In the genomic region with DNA sequence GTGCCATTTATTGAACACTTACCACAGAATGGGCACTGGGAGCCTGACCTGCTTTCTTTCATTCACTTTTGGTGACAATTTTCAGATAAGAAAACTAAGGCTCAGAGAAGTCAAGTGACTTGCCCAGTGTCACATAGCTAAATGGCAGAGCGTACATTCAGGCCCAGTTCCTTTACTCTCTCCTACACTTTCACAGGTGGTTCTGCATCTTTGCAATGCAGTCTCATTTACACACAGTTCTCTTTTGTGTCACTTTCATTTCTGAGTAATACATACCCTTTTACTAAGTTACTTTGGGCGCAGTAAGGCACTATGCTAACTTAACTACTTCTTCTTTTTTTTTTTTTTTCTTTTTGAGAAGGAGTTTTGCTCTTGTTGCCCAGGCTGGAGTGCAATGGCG, we compare ENCODE assay signal across 8 cellular contexts. TPM values are rescaled to one million over a fixed set of nuclear protein-coding genes. Genes with fewer than 3 reads are reported as not detected.
A peak's percentile ranks its signal among the peaks of the same experiment; 100 is the strongest.
DNase-seq lines count a peak whose midpoint lies in the region; ATAC-seq and TF ChIP-seq lines count a peak whose summit lies in the region.

No MANE protein-coding gene starts in this region.

- no peak overlapping the region for H4K8ac ChIP-seq in H9 (replicated peaks; ENCODE audit: insufficient read length, low read depth, low read length)

- H3K4me2 ChIP-seq in H9 (ENCODE audit: insufficient read depth, insufficient read length, low read length), result no peak overlapping the region

- no peaks in the 10 kb centered on the region for H4K20me1 ChIP-seq in H9 (ENCODE audit: control insufficient read depth, insufficient read depth, insufficient read length)

- no peak for TF ChIP-seq POLR2A in esophagus squamous epithelium (IDR thresholded peaks at IDR 0.05)

- no peak overlapping the region for H2BK12ac ChIP-seq in H9 (ENCODE audit: insufficient read length, low read depth, low read length)

- H3K79me2 ChIP-seq in H9 (ENCODE audit: insufficient read depth, low read length), result peaks cover 5% of the 10 kb centered on the region; the same call in 1 of the 2 replicates

- H3K4me3 Mint-ChIP-seq in central memory CD8-positive, alpha-beta T cell, result no peak overlapping the region
- H3K4me3 Mint-ChIP-seq in H9, result no peak overlapping the region

- H3K9me3 Mint-ChIP-seq in central memory CD8-positive, alpha-beta T cell, result no peaks in the 10 kb centered on the region
- H3K9me3 Mint-ChIP-seq in H9, result no peaks in the 10 kb centered on the region

- no peak for TF ChIP-seq CTCF in esophagus squamous epithelium (IDR thresholded peaks at IDR 0.05)
- TF ChIP-seq CTCF in H9 (conservative IDR thresholded peaks at IDR 0.05), result no peak

- H3K36me3 Mint-ChIP-seq in central memory CD8-positive, alpha-beta T cell (ENCODE audit: insufficient read depth), result peaks cover 3% of the 10 kb centered on the region
- H3K36me3 Mint-ChIP-seq in H9 (ENCODE audit: insufficient read depth in 1 of 3, low read depth in 3 of 3), result peaks cover 3 to 6% (median 4%) of the 10 kb centered on the region in 3 experiments; a peak in 5 of 7 replicates

- no peak for DNase-seq in central memory CD8-positive, alpha-beta T cell (ENCODE audit: low spot score in 2 of 2)
- no peak for DNase-seq in AG08395 (ENCODE audit: low spot score)
- no peak for DNase-seq in HUDEP-2 (lab: John Stamatoyannopoulos, UW; ENCODE audit: unreplicated experiment in 76 of 76)
- no peak for DNase-seq in esophagus squamous epithelium (lab: John Stamatoyannopoulos, UW)
- no peak for DNase-seq in H9

- H3K9ac ChIP-seq in H9 (ENCODE audit: extremely low read depth, insufficient read length, low read length), result no peak overlapping the region

- H3K9me3 ChIP-seq in esophagus squamous epithelium (no peaks in the 10 kb centered on the region), H9 (ENCODE audit: control insufficient read depth, low read depth, low read length) (no peaks in the 10 kb centered on the region)

- no peaks in the 10 kb centered on the region for H3K79me1 ChIP-seq in H9 (ENCODE audit: insufficient read depth, low read depth, low read length, poor library complexity, severe bottlenecking)

- 72 to 82% methylated on average over 3 of the region's 3 CpGs for WGBS in esophagus squamous epithelium, 2 donors
- WGBS in H9 (ENCODE audit: extremely low coverage, insufficient read length, low lambda C conversion rate), result no CpG with 5 or more reads among the region's 3 CpGs

- no peak overlapping the region for H3K56ac ChIP-seq in H9 (ENCODE audit: insufficient read length, low read depth, low read length)

- ATAC-seq in GM18517 (IDR thresholded peaks at IDR 0.05; ENCODE audit: unreplicated experiment) (peak; percentile 92), GM21528 (IDR thresholded peaks at IDR 0.05; ENCODE audit: low FRiP score, unreplicated experiment) (peak; percentile 93), HG03442 (IDR thresholded peaks at IDR 0.05; ENCODE audit: unreplicated experiment) (peak; percentile 92)
- peak; percentile 56 for ATAC-seq in central memory CD8-positive, alpha-beta T cell (replicated peaks; ENCODE audit: extremely low read depth, poor library complexity, severe bottlenecking)

- H4K91ac ChIP-seq in H9 (ENCODE audit: insufficient read length, low read depth, low read length), result no peak overlapping the region

- H3K27ac ChIP-seq in esophagus squamous epithelium, result no peak overlapping the region
- no peak overlapping the region for H3K27ac ChIP-seq in H9 (ENCODE audit: insufficient read length, low read depth, low read length)

- no peaks in the 10 kb centered on the region for H3K23me2 ChIP-seq in H9 (ENCODE audit: insufficient read length, low read depth, low read length, poor library complexity, severe bottlenecking)

- H3K27me3 ChIP-seq in esophagus squamous epithelium, result no peaks in the 10 kb centered on the region
- peaks cover under 1% of the 10 kb centered on the region; the same call in 1 of the 2 replicates for H3K27me3 ChIP-seq in H9 (ENCODE audit: insufficient read depth, low read length)

- H3K18ac ChIP-seq in H9 (ENCODE audit: insufficient read length, low read depth, low read length), result no peak overlapping the region

- H3K27ac Mint-ChIP-seq in central memory CD8-positive, alpha-beta T cell (ENCODE audit: low read depth), result no peak overlapping the region
- no peak overlapping the region for H3K27ac Mint-ChIP-seq in H9

- no peak overlapping the region for H2AK5ac ChIP-seq in H9 (ENCODE audit: insufficient read length, low read length)

- H3K4me1 Mint-ChIP-seq in central memory CD8-positive, alpha-beta T cell, result peaks cover 13% of the 10 kb centered on the region
- peaks cover 2 to 3% of the 10 kb centered on the region in 2 experiments for H3K4me1 Mint-ChIP-seq in H9

- no peak overlapping the region for H2BK15ac ChIP-seq in H9 (ENCODE audit: low read depth, low read length)

- H3K4ac ChIP-seq in H9 (ENCODE audit: low read depth, low read length), result no peak overlapping the region

- H3K36me3 ChIP-seq in esophagus squamous epithelium, result peaks cover 0 to 7% (median 2%) of the 10 kb centered on the region in 3 donors

- no peak overlapping the region for H2BK5ac ChIP-seq in H9 (ENCODE audit: insufficient read length, low read length)

- H2BK120ac ChIP-seq in H9 (ENCODE audit: low read depth, low read length, poor library complexity, severe bottlenecking), result no peak overlapping the region

- H3T11ph ChIP-seq in H9 (ENCODE audit: low read length), result no peak overlapping the region

- H3K27me3 Mint-ChIP-seq in central memory CD8-positive, alpha-beta T cell, result peaks cover 7% of the 10 kb centered on the region
- H3K27me3 Mint-ChIP-seq in H9 (ENCODE audit: low read depth), result peaks cover 12% of the 10 kb centered on the region

- no peak overlapping the region for H3K14ac ChIP-seq in H9 (ENCODE audit: insufficient read depth, low read length)

- H3K4me3 ChIP-seq in esophagus squamous epithelium, result no peak overlapping the region

- no peak overlapping the region for H3K23ac ChIP-seq in H9 (ENCODE audit: insufficient read length, low read depth, low read length)

- no peak overlapping the region for H4K5ac ChIP-seq in H9 (ENCODE audit: insufficient read length, low read depth, low read length)

- H2BK20ac ChIP-seq in H9 (ENCODE audit: low read depth, low read length, poor library complexity, severe bottlenecking), result no peak overlapping the region

- H3K4me1 ChIP-seq in esophagus squamous epithelium, result peaks cover 3 to 62% (median 17%) of the 10 kb centered on the region in 3 donors
- no peaks in the 10 kb centered on the region for H3K4me1 ChIP-seq in H9 (ENCODE audit: insufficient read depth, low read length)

- H2AFZ ChIP-seq in H9 (ENCODE audit: low read length), result no peak overlapping the region

- intact Hi-C loops in esophagus squamous epithelium (cut with DNase I), result loop anchor here (10.0 kb wide), 1 partner anchor 100 kb away; no protein-coding TSS in a partner anchor

RNA-seq across cellular contexts. Expression of a gene that starts 8.3 kb away (rescaled TPM):
- 10 to 100 TPM in 3 of 4 donors, 1 to 10 TPM in 1; 5.6 to 21.2 (median 16.3) TPM for total RNA-seq in esophagus squamous epithelium
- total RNA-seq in H9 (2021), result 7.6 and 8.4 TPM in 2 replicates

RNA-seq across cellular contexts. Expression of a gene that starts 53.6 kb away (rescaled TPM):
- total RNA-seq in esophagus squamous epithelium (10 to 100 TPM; 10.6 to 25.4 (median 16.7) TPM), H9 (2021) (20.2 and 21.7 TPM in 2 replicates)
